26 cellular contexts compared by ENCODE assay signal in genomic region chr13:32861304-32861703, GRCh38.
"Had no signal": no experiment of that assay in that cellular context is flagged by ENCODE, and none has a peak within 500 bp of the region (broad histone marks: within the 10 kb centered on the region; RNA-seq: fewer than 3 reads in every experiment).

No MANE protein-coding gene starts in this region.

- H3K27ac Mint-ChIP-seq: mesothelial cell of epicardium; naive B cell; naive thymus-derived CD8-positive, alpha-beta T cell had no signal

- H3K4me1 Mint-ChIP-seq: mesothelial cell of epicardium; naive B cell; naive thymus-derived CD8-positive, alpha-beta T cell had no signal

- H3K36me3 Mint-ChIP-seq: mesothelial cell of epicardium; naive B cell; naive thymus-derived CD8-positive, alpha-beta T cell had no signal

- H3K27me3 Mint-ChIP-seq: naive B cell; naive thymus-derived CD8-positive, alpha-beta T cell had no signal

- H3K9me3 Mint-ChIP-seq: mesothelial cell of epicardium; naive B cell; naive thymus-derived CD8-positive, alpha-beta T cell had no signal

- ATAC-seq: esophagus mucosa; gastrocnemius medialis; heart right ventricle; left lung; left ventricle myocardium superior; lower lobe of right lung; mucosa of descending colon; naive thymus-derived CD8-positive, alpha-beta T cell had no signal

- H3K4me1 ChIP-seq: esophagus squamous epithelium, gastrocnemius medialis, heart right ventricle, left lung, lower lobe of right lung had no signal

- DNase-seq: dermis blood vessel endothelial cell; dorsolateral prefrontal cortex; effector CD4-positive, alpha-beta T cell; effector memory CD4-positive, alpha-beta T cell; erythroblast; esophagus squamous epithelium; foreskin fibroblast; foreskin melanocyte; gastrocnemius medialis; glutamatergic neuron; head of caudate nucleus; heart right ventricle; hippocampal formation; kidney; kidney glomerular epithelial cell; left lung; left ventricle myocardium superior; lower lobe of right lung; mesenchymal stem cell; mucosa of descending colon; naive B cell; naive thymus-derived CD8-positive, alpha-beta T cell had no signal

- H3K4me3 ChIP-seq: coronary artery, dorsolateral prefrontal cortex, esophagus squamous epithelium, gastrocnemius medialis, heart right ventricle, left lung, lower lobe of right lung, mucosa of descending colon had no signal

- H3K27ac ChIP-seq: coronary artery, dorsolateral prefrontal cortex, epithelial cell of prostate, esophagus squamous epithelium, gastrocnemius medialis, heart right ventricle, left lung, lower lobe of right lung had no signal

- H3K27me3 ChIP-seq: dorsolateral prefrontal cortex, esophagus squamous epithelium, gastrocnemius medialis, heart right ventricle, left lung had no signal

- H3K4me3 Mint-ChIP-seq: mesothelial cell of epicardium; naive B cell; naive thymus-derived CD8-positive, alpha-beta T cell had no signal

- H3K36me3 ChIP-seq: esophagus squamous epithelium, gastrocnemius medialis, heart right ventricle, left lung, lower lobe of right lung had no signal
